8 cellular contexts compared by ENCODE assay signal in the genomic region with DNA sequence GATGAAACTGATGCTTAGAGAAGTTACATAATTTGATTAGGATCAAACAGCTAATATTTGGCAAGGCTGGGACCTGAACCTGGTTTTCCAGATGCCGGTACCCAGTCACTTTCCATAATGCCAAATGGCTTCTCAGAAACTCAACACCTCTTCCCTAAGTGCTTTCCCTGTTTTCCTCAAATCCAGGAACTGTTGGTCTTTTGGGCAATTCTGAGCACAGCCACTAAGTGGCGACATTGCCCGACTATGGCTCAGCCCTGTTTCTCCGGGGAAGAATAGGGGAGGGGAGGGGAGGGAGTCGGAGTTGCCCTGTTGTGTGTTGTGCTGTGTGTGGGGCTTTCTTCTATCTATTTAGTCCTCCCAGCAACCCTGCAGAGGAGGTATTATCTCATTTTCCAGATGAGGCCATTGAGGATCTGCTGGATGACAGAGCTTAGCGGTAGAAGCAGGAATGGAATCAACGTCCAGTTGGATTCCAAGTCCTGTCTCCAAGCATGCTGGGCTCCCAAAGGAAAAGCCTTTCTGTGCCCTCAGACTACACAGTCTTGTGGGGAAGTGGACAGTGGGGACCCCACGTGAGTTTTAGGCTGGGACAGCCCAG. TPM values are rescaled to one million over a fixed set of nuclear protein-coding genes. Genes with fewer than 3 reads are reported as not detected.
DNase-seq lines count a peak whose midpoint lies in the region; ATAC-seq and TF ChIP-seq lines count a peak whose summit lies in the region.
"Not testable (repeated sequence)": the region's sequence is repeated elsewhere in the genome, so short reads cannot be mapped to it uniquely, and the experiment has no call there.

No MANE protein-coding gene starts in this region.

- DNase-seq in CD14-positive monocyte (ENCODE audit: low spot score); GM20000 (ENCODE audit: low spot score); ascending aorta (ENCODE audit: low spot score in 2 of 2); esophagus squamous epithelium (lab: John Stamatoyannopoulos, UW); right lobe of liver; retinal pigment epithelial cell (ENCODE audit: low read depth): not testable (repeated sequence)
- DNase-seq in NCI-H2029 treated with DMSO at 0.1 percent for 48 hours (lab: John Stamatoyannopoulos, UW) (peak; percentile 22), Peyer's patch (peak in 1 of 3 donors; percentile 42)

- 0 to 8% methylated on average over 1 to 3 of the region's 8 CpGs for WGBS in esophagus squamous epithelium, 2 donors
- 0% methylated on average over 1 of the region's 8 CpGs for WGBS in right lobe of liver (ENCODE audit: insufficient coverage, low coverage, low lambda C conversion rate, missing lambda C conversion rate)

- not testable (repeated sequence) for H3K4me1 ChIP-seq in Peyer's patch, ascending aorta, esophagus squamous epithelium, right lobe of liver

- H3K9me3 Mint-ChIP-seq in CD14-positive monocyte: not testable (repeated sequence)

- peaks cover 8 to 33% (median 14%) of the 10 kb centered on the region in 3 donors for H3K27me3 Mint-ChIP-seq in CD14-positive monocyte (ENCODE audit: low read depth in 3 of 3)

- TF ChIP-seq CTCF in CD14-positive monocyte (IDR thresholded peaks at IDR 0.05) (peak; percentile 40), GM20000 (IDR thresholded peaks at IDR 0.05; ENCODE audit: extremely low read depth, missing control alignments) (peak; percentile 12), Peyer's patch (IDR thresholded peaks at IDR 0.05) (peak in 5 of 6 experiments; percentile 5 to 58 (median 46)), ascending aorta (IDR thresholded peaks at IDR 0.05) (peak in 2 of 3 experiments; percentile 16 to 18), esophagus squamous epithelium (IDR thresholded peaks at IDR 0.05) (peak in 5 of 6 experiments; percentile 27 to 58 (median 38)), right lobe of liver (IDR thresholded peaks at IDR 0.05) (peak; percentile 14 to 46 (median 34)), retinal pigment epithelial cell (conservative IDR thresholded peaks at IDR 0.05; ENCODE audit: low read depth, low read length) (peak; percentile 41)

- not testable (repeated sequence) for TF ChIP-seq POLR2A in Peyer's patch (IDR thresholded peaks at IDR 0.05); esophagus squamous epithelium (IDR thresholded peaks at IDR 0.05); right lobe of liver (IDR thresholded peaks at IDR 0.05)

- not testable (repeated sequence) for H3K36me3 ChIP-seq in Peyer's patch, ascending aorta, esophagus squamous epithelium, right lobe of liver

- H3K4me3 ChIP-seq in Peyer's patch; ascending aorta; esophagus squamous epithelium; right lobe of liver; retinal pigment epithelial cell (ENCODE audit: low read length): not testable (repeated sequence)

- H3K27me3 ChIP-seq in Peyer's patch, ascending aorta, esophagus squamous epithelium, right lobe of liver: not testable (repeated sequence)

- peak; percentile 72 to 89 (median 86) for ATAC-seq in right lobe of liver

- not testable (repeated sequence) for H3K9me3 ChIP-seq in Peyer's patch, ascending aorta, esophagus squamous epithelium, right lobe of liver

- intact Hi-C loops in CD14-positive monocyte (cut with micrococcal nuclease): loop anchor here in 1 of 2 donors (5.0 kb wide), 1 partner anchor 320 kb away; no protein-coding TSS in a partner anchor
- intact Hi-C loops in ascending aorta (cut with DNase I); esophagus squamous epithelium (cut with DNase I); right lobe of liver (cut with DNase I): not testable (repeated sequence)

- H3K27ac Mint-ChIP-seq in CD14-positive monocyte: not testable (repeated sequence)

- H3K4me1 Mint-ChIP-seq in CD14-positive monocyte: not testable (repeated sequence)

- not testable (repeated sequence) for H3K27ac ChIP-seq in Peyer's patch, ascending aorta, esophagus squamous epithelium, right lobe of liver

- not testable (repeated sequence) for H3K36me3 Mint-ChIP-seq in CD14-positive monocyte

- H3K4me3 Mint-ChIP-seq in CD14-positive monocyte: not testable (repeated sequence)

RNA-seq across cellular contexts. Expression of a gene that starts 33.8 kb away (rescaled TPM):
- 1 to 10 TPM; 4.8 to 6.3 TPM for polyA plus RNA-seq in CD14-positive monocyte
- total RNA-seq in Peyer's patch (10 to 100 TPM; 10.7 to 25.8 (median 20.2) TPM), ascending aorta (9.6 TPM), esophagus squamous epithelium (10 to 100 TPM; 25.0 to 31.4 (median 27.3) TPM), right lobe of liver (1 to 10 TPM; 4.9 to 7.8 (median 6.5) TPM)
